ENCODE assay signal across 8 cellular contexts in the genomic region with DNA sequence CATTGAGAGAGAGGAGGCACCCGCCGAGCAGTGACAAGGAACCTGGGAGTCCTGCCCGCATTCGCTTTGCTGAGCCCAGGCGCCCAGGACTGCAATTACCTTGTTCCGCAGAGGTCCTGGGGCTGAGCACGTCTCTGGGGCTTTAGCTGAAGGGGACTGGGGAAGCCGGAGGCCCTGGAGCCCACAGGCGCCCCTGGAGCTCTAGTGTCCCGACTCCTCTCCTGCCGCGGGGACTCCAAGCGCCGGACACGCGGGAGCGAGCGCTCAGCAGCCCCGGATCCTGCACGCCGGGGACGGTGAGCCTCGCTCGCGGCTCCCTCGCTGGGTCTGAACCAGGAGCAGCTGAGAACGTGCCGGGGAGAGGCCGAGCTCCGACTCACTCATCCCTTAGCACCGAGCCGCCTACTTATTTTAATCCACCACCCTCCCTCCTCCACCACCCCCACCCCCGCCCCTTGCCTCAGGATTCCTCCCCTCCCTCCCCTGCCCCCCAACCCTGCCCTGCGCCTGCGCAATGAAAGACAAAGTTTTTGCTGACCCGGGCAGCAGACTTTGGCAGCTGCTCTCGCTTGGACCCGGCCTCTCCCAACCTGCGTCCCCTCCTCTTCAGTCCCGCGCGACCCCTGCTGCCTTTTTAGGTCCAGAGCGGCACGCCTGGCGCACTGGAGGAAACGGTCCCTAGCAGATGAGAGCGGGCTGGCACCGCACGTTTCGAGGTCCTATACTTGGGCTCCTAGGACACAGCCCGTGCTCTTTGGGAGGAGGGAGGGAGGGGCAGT. TPM values are rescaled to one million over a fixed set of nuclear protein-coding genes. Genes with fewer than 3 reads are reported as not detected.
DNase-seq lines count a peak whose midpoint lies in the region; ATAC-seq and TF ChIP-seq lines count a peak whose summit lies in the region.

OSR1 (minus strand) TSS at position 382 of the 779 bp plus-strand sequence. CDS start 4,818 bp downstream, outside the sequence.

- BruUV-seq in Caco-2 (replicated peaks; lab: Mats Ljungman, UMichigan), result no TSS peak

- peak within 1 kb of the TSS; percentile 80 for H3K4me3 Mint-ChIP-seq in Caco-2 (ENCODE audit: unreplicated experiment)
- H3K4me3 Mint-ChIP-seq in T-helper 2 cell treated with Interferon-gamma antibody and Interleukin-4, amounts not matched to agents 5 μg/mL and 100 μg/mL, for 36 hours, result no peak within 1 kb of the TSS

- no peaks in the 10 kb centered on the region for H3K9me3 Mint-ChIP-seq in Caco-2 (ENCODE audit: unreplicated experiment)
- H3K9me3 Mint-ChIP-seq in T-helper 2 cell treated with Interferon-gamma antibody and Interleukin-4, amounts not matched to agents 5 μg/mL and 100 μg/mL, for 36 hours, result no peaks in the 10 kb centered on the region

- POLR2A ChIA-PET in Caco-2 (lab: Charles Lee), result interaction anchor here (0.5 to 2.1 kb wide), 2 partner anchors 11 to 806 kb away, joined by 3 to 12 read pairs; no protein-coding TSS in a partner anchor

- intact Hi-C loops in Caco-2 (cut with micrococcal nuclease; ENCODE audit: unreplicated experiment), result loop anchor here (1.0 to 5.0 kb wide), 2 partner anchors 558 to 796 kb away; partner anchors contain the start of gene RDH14

- H3K36me3 ChIP-seq in Caco-2 (ENCODE audit: control insufficient read depth, insufficient read depth, low read length) (no peaks in the 10 kb centered on the region), right atrium auricular region (peaks cover 1% of the 10 kb centered on the region)

- H3K4me3 ChIP-seq in Caco-2 (ENCODE audit: low read depth, low read length), result peak within 1 kb of the TSS; percentile 65
- H3K4me3 ChIP-seq in right atrium auricular region, result peak within 1 kb of the TSS; percentile 62 to 79

- H3K4me1 ChIP-seq in Caco-2, result no peaks in the 10 kb centered on the region; the same call in 1 of the 2 replicates
- H3K4me1 ChIP-seq in right atrium auricular region, result peaks cover 0 to 44% of the 10 kb centered on the region in 2 donors

- H3K27me3 ChIP-seq in Caco-2 (replicated peaks; ENCODE audit: control insufficient read depth, insufficient read depth, low read length) (no peaks in the 10 kb centered on the region), right atrium auricular region (no peaks in the 10 kb centered on the region)

- H3K9me3 ChIP-seq in Caco-2 (no peaks in the 10 kb centered on the region), right atrium auricular region (no peaks in the 10 kb centered on the region)

- peak within 1 kb of the TSS; percentile 87 to 97 for H3K27ac ChIP-seq in right atrium auricular region

- CTCF ChIA-PET in Caco-2 (lab: Charles Lee), result interaction anchor here (0.5 to 1.2 kb wide), 9 partner anchors 9 to 693 kb away, joined by 3 to 5 read pairs (median 3); partner anchors contain the start of gene LAPTM4A

- peak in 1 of 2 experiments; percentile 23 for TF ChIP-seq CTCF in Caco-2 (IDR thresholded peaks at IDR 0.05; ENCODE audit: insufficient read depth in 1 of 2, low read depth in 1 of 2, low read length in 1 of 2, severe bottlenecking in 1 of 2, unreplicated experiment in 1 of 2)
- TF ChIP-seq CTCF in right atrium auricular region (IDR thresholded peaks at IDR 0.05), result no peak

- no peak for ATAC-seq in GM18858 (IDR thresholded peaks at IDR 0.05; ENCODE audit: unreplicated experiment)

- H3K4me1 Mint-ChIP-seq in Caco-2 (ENCODE audit: low read depth, unreplicated experiment), result peaks cover 14% of the 10 kb centered on the region
- peaks cover 31% of the 10 kb centered on the region for H3K4me1 Mint-ChIP-seq in T-helper 2 cell treated with Interferon-gamma antibody and Interleukin-4, amounts not matched to agents 5 μg/mL and 100 μg/mL, for 36 hours (ENCODE audit: low read depth)

- no peak within 1 kb of the TSS for H3K27ac Mint-ChIP-seq in Caco-2 (ENCODE audit: unreplicated experiment)
- H3K27ac Mint-ChIP-seq in T-helper 2 cell treated with Interferon-gamma antibody and Interleukin-4, amounts not matched to agents 5 μg/mL and 100 μg/mL, for 36 hours, result no peak within 1 kb of the TSS

- H3K36me3 Mint-ChIP-seq in Caco-2 (ENCODE audit: insufficient read depth, unreplicated experiment), result no peaks in the 10 kb centered on the region
- no peaks in the 10 kb centered on the region for H3K36me3 Mint-ChIP-seq in T-helper 2 cell treated with Interferon-gamma antibody and Interleukin-4, amounts not matched to agents 5 μg/mL and 100 μg/mL, for 36 hours (ENCODE audit: low read depth)

- DNase-seq in Caco-2 (peak; percentile 69 to 72), LHCN-M2 (ENCODE audit: low read depth) (peak; percentile 82), right atrium auricular region (ENCODE audit: low spot score) (peak; percentile 75), renal cortical epithelial cell (ENCODE audit: low read depth) (peak; percentile 28), NCI-H146 treated with DMSO at 0.1 percent for 48 hours (lab: John Stamatoyannopoulos, UW; ENCODE audit: unreplicated experiment) (no peak)
- DNase-seq in activated naive CD4-positive, alpha-beta T cell treated with anti-CD3 and anti-CD28 coated beads, Interleukin-2, amount 50 U/mL, for 16 hours, result peak; percentile 32
- DNase-seq in T-helper 2 cell treated with Interferon-gamma antibody and Interleukin-4, amounts not matched to agents 5 μg/mL and 100 μg/mL, for 36 hours (ENCODE audit: low spot score), result no peak

- H3K27me3 Mint-ChIP-seq in Caco-2 (ENCODE audit: insufficient read depth, unreplicated experiment), result peaks cover 4% of the 10 kb centered on the region
- peaks cover 97% of the 10 kb centered on the region for H3K27me3 Mint-ChIP-seq in T-helper 2 cell treated with Interferon-gamma antibody and Interleukin-4, amounts not matched to agents 5 μg/mL and 100 μg/mL, for 36 hours (ENCODE audit: low read depth)

RNA-seq across cellular contexts. Expression of gene OSR1, which starts in this region (rescaled TPM):
- total RNA-seq in Caco-2 (2022) (3.0 and 3.2 TPM in 2 replicates), LHCN-M2 (2014; rRNA removed) (8.6 and 13.1 TPM in 2 replicates), right atrium auricular region (10 to 100 TPM; 12.5 to 55.7 TPM), renal cortical epithelial cell (0.17 and 0.80 TPM in 2 replicates)
- polyA plus RNA-seq in LHCN-M2 (2012), result 9.2 TPM

Comparison
In these comparisons a context has a peak if more than half of its experiments do, and no peak if none do; other contexts are left out.
1. Peak in DNase-seq in renal cortical epithelial cell; RNA of the gene not detected or under 1 TPM.
2. DNase-seq: peak in Caco-2 (2 of 2), LHCN-M2 (single experiment), activated naive CD4-positive, alpha-beta T cell treated with anti-CD3 and anti-CD28 coated beads, Interleukin-2, amount 50 U/mL, for 16 hours (single experiment) and right atrium auricular region (single experiment); none in NCI-H146 treated with DMSO at 0.1 percent for 48 hours (single experiment) and T-helper 2 cell treated with Interferon-gamma antibody and Interleukin-4, amounts not matched to agents 5 μg/mL and 100 μg/mL, for 36 hours (single experiment).